ENCODE assay signal across 8 cellular contexts in genomic region chr1:23751050-23751814, GRCh38. TPM values are rescaled to one million over a fixed set of nuclear protein-coding genes. Genes with fewer than 3 reads are reported as not detected.
DNase-seq lines count a peak whose midpoint lies in the region; ATAC-seq and FAIRE-seq lines count a peak whose summit lies in the region.

No MANE protein-coding gene starts in this region.

- peaks cover 37 to 40% of the 10 kb centered on the region in 2 donors for H3K36me3 ChIP-seq in small intestine (ENCODE audit: control insufficient read depth in 2 of 2, insufficient read depth in 2 of 2, low read length in 2 of 2)

- H3K4me3 Mint-ChIP-seq in activated T-helper 1 cell treated with anti-CD3 and anti-CD28 coated beads, Interleukin-12 subunit alpha, Interleukin-12 subunit beta, Interleukin-2, Interleukin-4 antibody, amounts not matched to agents 30 ng/mL and 10 ng/mL and 1 ng/mL, durations not matched to agents 14 hours and 24 hours and 36 hours: no peak overlapping the region

- no peaks in the 10 kb centered on the region for H3K9me3 ChIP-seq in small intestine (ENCODE audit: control insufficient read depth, low read depth)

- no peak overlapping the region for H3K4me3 ChIP-seq in small intestine (ENCODE audit: low read depth in 1 of 2, low read length in 2 of 2)

- no peaks in the 10 kb centered on the region for H3K4me1 ChIP-seq in small intestine (ENCODE audit: control insufficient read depth in 2 of 2, insufficient read depth in 1 of 2, low read depth in 1 of 2, low read length in 1 of 2)

- H3K4me1 Mint-ChIP-seq in activated T-helper 1 cell treated with anti-CD3 and anti-CD28 coated beads, Interleukin-12 subunit alpha, Interleukin-12 subunit beta, Interleukin-2, Interleukin-4 antibody, amounts not matched to agents 30 ng/mL and 10 ng/mL and 1 ng/mL, durations not matched to agents 14 hours and 24 hours and 36 hours (ENCODE audit: low read depth): peaks cover 34% of the 10 kb centered on the region

- H3K27ac Mint-ChIP-seq in activated T-helper 1 cell treated with anti-CD3 and anti-CD28 coated beads, Interleukin-12 subunit alpha, Interleukin-12 subunit beta, Interleukin-2, Interleukin-4 antibody, amounts not matched to agents 30 ng/mL and 10 ng/mL and 1 ng/mL, durations not matched to agents 14 hours and 24 hours and 36 hours: no peak overlapping the region

- H3K36me3 Mint-ChIP-seq in activated T-helper 1 cell treated with anti-CD3 and anti-CD28 coated beads, Interleukin-12 subunit alpha, Interleukin-12 subunit beta, Interleukin-2, Interleukin-4 antibody, amounts not matched to agents 30 ng/mL and 10 ng/mL and 1 ng/mL, durations not matched to agents 14 hours and 24 hours and 36 hours (ENCODE audit: low read depth): peaks cover 50% of the 10 kb centered on the region

- no peak for FAIRE-seq in small intestine (lab: Jason Lieb, UNC)

- no peak overlapping the region for H3K27ac ChIP-seq in small intestine (ENCODE audit: low read depth in 1 of 2, low read length in 1 of 2)

- no peaks in the 10 kb centered on the region for H3K27me3 Mint-ChIP-seq in activated T-helper 1 cell treated with anti-CD3 and anti-CD28 coated beads, Interleukin-12 subunit alpha, Interleukin-12 subunit beta, Interleukin-2, Interleukin-4 antibody, amounts not matched to agents 30 ng/mL and 10 ng/mL and 1 ng/mL, durations not matched to agents 14 hours and 24 hours and 36 hours (ENCODE audit: insufficient read depth)

- whole genome bisulfite sequencing in small intestine, 3 donors: 58 to 64% (median 61%) methylated on average over 11 of the region's 11 CpGs

- peak; percentile 49 for DNase-seq in CD1c-positive myeloid dendritic cell (ENCODE audit: extremely low spot score)
- DNase-seq in GM19238 (ENCODE audit: insufficient read length, low spot score): peak; percentile 70
- peak; percentile 32 for DNase-seq in NCI-H510A treated with DMSO at 0.1 percent for 48 hours (lab: John Stamatoyannopoulos, UW)
- DNase-seq in activated T-helper 1 cell treated with anti-CD3 and anti-CD28 coated beads, Interleukin-12 subunit alpha, Interleukin-12 subunit beta, Interleukin-2, Interleukin-4 antibody, amounts not matched to agents 30 ng/mL and 10 ng/mL and 1 ng/mL, durations not matched to agents 14 hours and 24 hours and 36 hours (ENCODE audit: low spot score): peak; percentile 22
- DNase-seq in Right ventricle myocardium superior: no peak
- DNase-seq in small intestine: peak; percentile 65
- no peak for DNase-seq in superior temporal gyrus (ENCODE audit: extremely low spot score)

- H3K27me3 ChIP-seq in small intestine (ENCODE audit: control insufficient read depth in 2 of 2, insufficient read depth in 2 of 2, low read length in 2 of 2): no peaks in the 10 kb centered on the region

- no peaks in the 10 kb centered on the region for H3K9me3 Mint-ChIP-seq in activated T-helper 1 cell treated with anti-CD3 and anti-CD28 coated beads, Interleukin-12 subunit alpha, Interleukin-12 subunit beta, Interleukin-2, Interleukin-4 antibody, amounts not matched to agents 30 ng/mL and 10 ng/mL and 1 ng/mL, durations not matched to agents 14 hours and 24 hours and 36 hours

- ATAC-seq in Right ventricle myocardium superior (ENCODE audit: poor library complexity): peak; percentile 69
- no peak for ATAC-seq in GM19035 (IDR thresholded peaks at IDR 0.05; ENCODE audit: unreplicated experiment)

- intact Hi-C loops in activated T-helper 1 cell treated with anti-CD3 and anti-CD28 coated beads, Interleukin-12 subunit alpha, Interleukin-12 subunit beta, Interleukin-2, Interleukin-4 antibody, amounts not matched to agents 30 ng/mL and 10 ng/mL and 1 ng/mL, durations not matched to agents 14 hours and 24 hours and 36 hours (cut with micrococcal nuclease): loop anchor here (1.0 kb wide), 1 partner anchor 60 kb away; the partner anchor contains the start of gene RPL11
- intact Hi-C loops in Right ventricle myocardium superior (cut with DNase I): no loop called here

RNA-seq across cellular contexts. Expression of gene ELOA, which starts 8.0 kb away (rescaled TPM):
- total RNA-seq in activated T-helper 1 cell treated with anti-CD3 and anti-CD28 coated beads, Interleukin-12 subunit alpha, Interleukin-12 subunit beta, Interleukin-2, Interleukin-4 antibody, amounts not matched to agents 30 ng/mL and 10 ng/mL and 1 ng/mL, durations not matched to agents 14 hours and 24 hours and 36 hours: 54.5 and 55.2 TPM in 2 replicates
- 34.5 TPM for total RNA-seq in Right ventricle myocardium superior
- polyA plus RNA-seq in small intestine: 10 to 100 TPM in 2 of 3 donors, 1 to 10 TPM in 1; 8.4 to 12.4 (median 11.0) TPM

RNA-seq across cellular contexts. Expression of gene PITHD1, which starts 27.0 kb away (rescaled TPM):
- total RNA-seq in activated T-helper 1 cell treated with anti-CD3 and anti-CD28 coated beads, Interleukin-12 subunit alpha, Interleukin-12 subunit beta, Interleukin-2, Interleukin-4 antibody, amounts not matched to agents 30 ng/mL and 10 ng/mL and 1 ng/mL, durations not matched to agents 14 hours and 24 hours and 36 hours: 83.2 and 83.4 TPM in 2 replicates
- 43.8 TPM for total RNA-seq in Right ventricle myocardium superior
- polyA plus RNA-seq in small intestine: 10 to 100 TPM; 32.4 to 50.5 (median 46.2) TPM

RNA-seq across cellular contexts. Expression of gene LYPLA2, which starts 39.7 kb away (rescaled TPM):
- total RNA-seq in activated T-helper 1 cell treated with anti-CD3 and anti-CD28 coated beads, Interleukin-12 subunit alpha, Interleukin-12 subunit beta, Interleukin-2, Interleukin-4 antibody, amounts not matched to agents 30 ng/mL and 10 ng/mL and 1 ng/mL, durations not matched to agents 14 hours and 24 hours and 36 hours: 91.4 and 96.1 TPM in 2 replicates
- 26.8 TPM for total RNA-seq in Right ventricle myocardium superior
- polyA plus RNA-seq in small intestine: 100 to 1,000 TPM in 2 of 3 donors, 10 to 100 TPM in 1; 92.9 to 137 (median 105) TPM

RNA-seq across cellular contexts. Expression of gene GALE, which starts 49.3 kb away (rescaled TPM):
- 62.4 and 63.4 TPM in 2 replicates for total RNA-seq in activated T-helper 1 cell treated with anti-CD3 and anti-CD28 coated beads, Interleukin-12 subunit alpha, Interleukin-12 subunit beta, Interleukin-2, Interleukin-4 antibody, amounts not matched to agents 30 ng/mL and 10 ng/mL and 1 ng/mL, durations not matched to agents 14 hours and 24 hours and 36 hours
- 5.3 TPM for total RNA-seq in Right ventricle myocardium superior
- 100 to 1,000 TPM in 2 of 3 donors, 10 to 100 TPM in 1; 76.6 to 289 (median 276) TPM for polyA plus RNA-seq in small intestine

RNA-seq across cellular contexts. Expression of gene RPL11, which starts 59.6 kb away (rescaled TPM):
- 1,058 and 1,119 TPM in 2 replicates for total RNA-seq in activated T-helper 1 cell treated with anti-CD3 and anti-CD28 coated beads, Interleukin-12 subunit alpha, Interleukin-12 subunit beta, Interleukin-2, Interleukin-4 antibody, amounts not matched to agents 30 ng/mL and 10 ng/mL and 1 ng/mL, durations not matched to agents 14 hours and 24 hours and 36 hours
- 570 TPM for total RNA-seq in Right ventricle myocardium superior
- polyA plus RNA-seq in small intestine: 1,000 to 10,000 TPM; 1,603 to 3,027 (median 2,739) TPM

Comparison
In these comparisons a context has a peak if more than half of its experiments do, and no peak if none do; other contexts are left out.
1. DNase-seq: peak in CD1c-positive myeloid dendritic cell (single experiment), GM19238 (single experiment), NCI-H510A treated with DMSO at 0.1 percent for 48 hours (single experiment), activated T-helper 1 cell treated with anti-CD3 and anti-CD28 coated beads, Interleukin-12 subunit alpha, Interleukin-12 subunit beta, Interleukin-2, Interleukin-4 antibody, amounts not matched to agents 30 ng/mL and 10 ng/mL and 1 ng/mL, durations not matched to agents 14 hours and 24 hours and 36 hours (single experiment) and small intestine (single experiment); none in Right ventricle myocardium superior (single experiment) and superior temporal gyrus (single experiment).